Comparison of ENCODE assay signal across 9 cellular contexts in genomic region chr2:128090575-128090908, GRCh38. TPM values are rescaled to one million over a fixed set of nuclear protein-coding genes. Genes with fewer than 3 reads are reported as not detected.
A peak's percentile ranks its signal among the peaks of the same experiment; 100 is the strongest.
DNase-seq lines count a peak whose midpoint lies in the region; ATAC-seq, FAIRE-seq and TF ChIP-seq lines count a peak whose summit lies in the region.
"Had no signal": no experiment of that assay in that cellular context is flagged by ENCODE, and none has a peak within 500 bp of the region (broad histone marks: within the 10 kb centered on the region; RNA-seq: fewer than 3 reads in every experiment).

No MANE protein-coding gene starts in this region.

- peaks cover 2 to 4% of the 10 kb centered on the region in 2 donors for H3K4me1 ChIP-seq in kidney (ENCODE audit: control insufficient read depth in 1 of 2, insufficient read depth in 1 of 2, low read depth in 1 of 2, low read length in 2 of 2)
- peaks cover 0 to 6% of the 10 kb centered on the region in 2 donors for H3K4me1 ChIP-seq in thyroid gland

- TF ChIP-seq CTCF in kidney (IDR thresholded peaks at IDR 0.05; ENCODE audit: borderline replicate concordance, extremely low read depth, insufficient read depth) (no peak), thyroid gland (IDR thresholded peaks at IDR 0.05) (no peak), GM13976 (IDR thresholded peaks at IDR 0.05; ENCODE audit: borderline replicate concordance, control extremely low read depth, extremely low read depth, insufficient read depth, missing control alignments) (no peak)

- peak overlapping the region; percentile 45 for H3K27ac ChIP-seq in kidney (ENCODE audit: low read depth in 2 of 2, low read length in 2 of 2)
- H3K27ac ChIP-seq in thyroid gland: peak overlapping the region; percentile 70 to 80 (median 78)

- no peak for TF ChIP-seq POLR2A in thyroid gland (IDR thresholded peaks at IDR 0.05)

- POLR2A ChIA-PET in activated CD4-positive, alpha-beta T cell treated with anti-CD3 and anti-CD28 coated beads, Interleukin-2, amount 10 ng/mL, durations not matched to agents 7 days and 5 days (lab: Charles Lee): interaction anchor here (0.6 to 1.1 kb wide), 2 partner anchors 11 to 18 kb away, joined by 3 to 4 read pairs; no protein-coding TSS in a partner anchor

- peak overlapping the region; percentile 88 to 98 for H3K4me3 ChIP-seq in kidney (ENCODE audit: low read length in 2 of 2)
- H3K4me3 ChIP-seq in thyroid gland (replicated peaks in 1 of 3): peak overlapping the region; percentile 47 to 97 (median 67)

- in situ Hi-C loops in GM13976 (cut with MboI; ENCODE audit: low sequenced_read_pairs, unreplicated experiment): no loop called here

- no peaks in the 10 kb centered on the region for H3K27me3 ChIP-seq in thyroid gland

- CTCF ChIA-PET in activated CD4-positive, alpha-beta T cell treated with anti-CD3 and anti-CD28 coated beads, Interleukin-2, amount 10 ng/mL, durations not matched to agents 7 days and 5 days (lab: Charles Lee): interaction anchor here (0.6 kb wide), 2 partner anchors 280 to 287 kb away, joined by 3 to 4 read pairs; no protein-coding TSS in a partner anchor

- peak overlapping the region; percentile 97 for H3K27ac Mint-ChIP-seq in activated CD4-positive, alpha-beta T cell treated with anti-CD3 and anti-CD28 coated beads, Interleukin-2, amount 10 ng/mL, durations not matched to agents 7 days and 5 days
- H3K27ac Mint-ChIP-seq in activated T-helper 2 cell treated with anti-CD3 and anti-CD28 coated beads, Interferon-gamma antibody, Interleukin-2, Interleukin-4, amounts not matched to agents 10 μg/mL and 5 μg/mL and 100 μg/mL, durations not matched to agents 14 hours and 24 hours and 36 hours: peak overlapping the region; percentile 92

- 1% methylated on average over 4 of the region's 4 CpGs for WGBS in thyroid gland, 2 donors

- peaks cover 6% of the 10 kb centered on the region for H3K36me3 Mint-ChIP-seq in activated CD4-positive, alpha-beta T cell treated with anti-CD3 and anti-CD28 coated beads, Interleukin-2, amount 10 ng/mL, durations not matched to agents 7 days and 5 days (ENCODE audit: low read depth)
- peaks cover 23% of the 10 kb centered on the region for H3K36me3 Mint-ChIP-seq in activated T-helper 2 cell treated with anti-CD3 and anti-CD28 coated beads, Interferon-gamma antibody, Interleukin-2, Interleukin-4, amounts not matched to agents 10 μg/mL and 5 μg/mL and 100 μg/mL, durations not matched to agents 14 hours and 24 hours and 36 hours (ENCODE audit: low read depth)

- peak overlapping the region; percentile 83 for H3K4me3 Mint-ChIP-seq in activated CD4-positive, alpha-beta T cell treated with anti-CD3 and anti-CD28 coated beads, Interleukin-2, amount 10 ng/mL, durations not matched to agents 7 days and 5 days
- peak overlapping the region; percentile 94 for H3K4me3 Mint-ChIP-seq in activated T-helper 2 cell treated with anti-CD3 and anti-CD28 coated beads, Interferon-gamma antibody, Interleukin-2, Interleukin-4, amounts not matched to agents 10 μg/mL and 5 μg/mL and 100 μg/mL, durations not matched to agents 14 hours and 24 hours and 36 hours (ENCODE audit: low read depth)

- no peak for DNase-seq in activated CD4-positive, alpha-beta T cell treated with anti-CD3 and anti-CD28 coated beads, Interleukin-2, amount 10 ng/mL, durations not matched to agents 7 days and 5 days
- DNase-seq in activated CD4-positive, alpha-beta T cell treated with anti-CD3 and anti-CD28 coated beads for 1 hour: no peak
- no peak for DNase-seq in activated T-helper 2 cell treated with anti-CD3 and anti-CD28 coated beads, Interferon-gamma antibody, Interleukin-2, Interleukin-4, amounts not matched to agents 10 μg/mL and 5 μg/mL and 100 μg/mL, durations not matched to agents 14 hours and 24 hours and 36 hours (ENCODE audit: low spot score)
- DNase-seq in kidney: no peak
- DNase-seq in thyroid gland: no peak
- DNase-seq in GF-D8 (lab: John Stamatoyannopoulos, UW): no peak
- DNase-seq in GM13976 (ENCODE audit: low spot score): no peak

- H3K4me1 Mint-ChIP-seq in activated CD4-positive, alpha-beta T cell treated with anti-CD3 and anti-CD28 coated beads, Interleukin-2, amount 10 ng/mL, durations not matched to agents 7 days and 5 days: peaks cover 44% of the 10 kb centered on the region
- H3K4me1 Mint-ChIP-seq in activated T-helper 2 cell treated with anti-CD3 and anti-CD28 coated beads, Interferon-gamma antibody, Interleukin-2, Interleukin-4, amounts not matched to agents 10 μg/mL and 5 μg/mL and 100 μg/mL, durations not matched to agents 14 hours and 24 hours and 36 hours (ENCODE audit: low read depth): peaks cover 37% of the 10 kb centered on the region

- H3K36me3 ChIP-seq in kidney (ENCODE audit: control insufficient read depth in 1 of 2, insufficient read depth in 2 of 2, low read length in 2 of 2): no peaks in the 10 kb centered on the region
- no peaks in the 10 kb centered on the region for H3K36me3 ChIP-seq in thyroid gland

- intact Hi-C loops in activated T-helper 2 cell treated with anti-CD3 and anti-CD28 coated beads, Interferon-gamma antibody, Interleukin-2, Interleukin-4, amounts not matched to agents 10 μg/mL and 5 μg/mL and 100 μg/mL, durations not matched to agents 14 hours and 24 hours and 36 hours (cut with micrococcal nuclease): loop anchor here (5.0 to 10.0 kb wide), 2 partner anchors 213 to 386 kb away; partner anchors contain the start of gene SFT2D3
- intact Hi-C loops in kidney (cut with DNase I) (no loop called here), thyroid gland (cut with DNase I) (no loop called here)

- peak overlapping the region; percentile 57 to 85 for H3K9ac ChIP-seq in kidney (ENCODE audit: low read length in 2 of 2)

- no peaks in the 10 kb centered on the region for H3K9me3 ChIP-seq in kidney (ENCODE audit: control insufficient read depth in 1 of 2, low read length in 2 of 2)
- no peaks in the 10 kb centered on the region for H3K9me3 ChIP-seq in thyroid gland

- FAIRE-seq in kidney (lab: Jason Lieb, UNC): no peak
- FAIRE-seq: D721Med had no signal

- ATAC-seq in HG03097 (IDR thresholded peaks at IDR 0.05; ENCODE audit: low FRiP score, unreplicated experiment): no peak

- H3K9me3 Mint-ChIP-seq in activated CD4-positive, alpha-beta T cell treated with anti-CD3 and anti-CD28 coated beads, Interleukin-2, amount 10 ng/mL, durations not matched to agents 7 days and 5 days: no peaks in the 10 kb centered on the region
- no peaks in the 10 kb centered on the region for H3K9me3 Mint-ChIP-seq in activated T-helper 2 cell treated with anti-CD3 and anti-CD28 coated beads, Interferon-gamma antibody, Interleukin-2, Interleukin-4, amounts not matched to agents 10 μg/mL and 5 μg/mL and 100 μg/mL, durations not matched to agents 14 hours and 24 hours and 36 hours

- H3K27me3 Mint-ChIP-seq in activated CD4-positive, alpha-beta T cell treated with anti-CD3 and anti-CD28 coated beads, Interleukin-2, amount 10 ng/mL, durations not matched to agents 7 days and 5 days: no peaks in the 10 kb centered on the region
- no peaks in the 10 kb centered on the region for H3K27me3 Mint-ChIP-seq in activated T-helper 2 cell treated with anti-CD3 and anti-CD28 coated beads, Interferon-gamma antibody, Interleukin-2, Interleukin-4, amounts not matched to agents 10 μg/mL and 5 μg/mL and 100 μg/mL, durations not matched to agents 14 hours and 24 hours and 36 hours (ENCODE audit: low read depth)

RNA-seq across cellular contexts. Expression of gene UGGT1, which starts 0.5 kb away (rescaled TPM):
- total RNA-seq in activated CD4-positive, alpha-beta T cell treated with anti-CD3 and anti-CD28 coated beads, Interleukin-2, amount 10 ng/mL, durations not matched to agents 7 days and 5 days: 10 to 100 TPM; 64.3 to 70.7 TPM
- 72.4 and 74.7 TPM in 2 replicates for total RNA-seq in activated T-helper 2 cell treated with anti-CD3 and anti-CD28 coated beads, Interferon-gamma antibody, Interleukin-2, Interleukin-4, amounts not matched to agents 10 μg/mL and 5 μg/mL and 100 μg/mL, durations not matched to agents 14 hours and 24 hours and 36 hours
- total RNA-seq in kidney (52.3 TPM), thyroid gland (10 to 100 TPM; 53.1 to 90.7 (median 71.4) TPM)
- 7.0 TPM for polyA plus RNA-seq in kidney (ENCODE audit: insufficient read depth, low read depth, low replicate concordance)
